ENCODE assay signal across 8 cellular contexts in the genomic region with DNA sequence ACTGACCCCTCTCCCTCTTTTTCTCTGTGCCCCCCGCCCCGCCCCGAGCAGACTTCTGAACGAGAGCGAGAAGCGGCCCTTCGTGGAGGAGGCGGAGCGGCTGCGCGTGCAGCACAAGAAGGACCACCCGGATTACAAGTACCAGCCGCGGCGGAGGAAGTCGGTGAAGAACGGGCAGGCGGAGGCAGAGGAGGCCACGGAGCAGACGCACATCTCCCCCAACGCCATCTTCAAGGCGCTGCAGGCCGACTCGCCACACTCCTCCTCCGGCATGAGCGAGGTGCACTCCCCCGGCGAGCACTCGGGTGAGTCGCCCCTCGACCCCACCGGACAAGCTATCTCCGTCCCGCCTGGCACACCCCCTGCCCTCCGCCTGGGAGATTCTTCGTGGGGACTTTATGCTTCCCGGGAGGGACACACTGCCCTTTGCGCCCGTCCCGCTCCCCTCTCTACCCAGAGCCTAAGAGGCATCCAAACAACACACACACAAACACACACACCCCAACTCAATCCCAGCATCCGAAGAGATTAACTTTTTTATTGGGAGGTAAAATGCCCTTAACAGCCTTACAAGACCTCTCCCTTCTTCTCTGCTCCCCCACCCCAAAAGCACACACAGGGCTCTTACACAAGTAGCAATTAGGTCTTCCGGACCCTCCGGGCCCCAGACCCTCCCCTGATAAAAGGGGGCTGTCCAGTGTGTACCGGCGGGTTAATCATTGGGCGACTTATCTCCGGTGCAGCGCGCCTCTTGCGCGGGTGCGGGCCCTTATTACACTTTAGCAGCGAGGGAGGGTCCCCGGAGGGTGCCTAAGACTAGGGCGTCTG. TPM values are rescaled to one million over a fixed set of nuclear protein-coding genes. Genes with fewer than 3 reads are reported as not detected.
DNase-seq lines count a peak whose midpoint lies in the region; ATAC-seq and TF ChIP-seq lines count a peak whose summit lies in the region.

No MANE protein-coding gene starts in this region.

- peaks cover 0 to 3% of the 10 kb centered on the region in 2 donors for H3K9me3 ChIP-seq in lung (ENCODE audit: control insufficient read depth in 2 of 2, insufficient read depth in 1 of 2, low read length in 1 of 2)

- POLR2A ChIA-PET in MCF 10A (lab: Yijun Ruan, JAX): interaction anchor here (0.6 kb wide), 1 partner anchor 922 kb away, joined by 4 read pairs; no protein-coding TSS in a partner anchor

- no TSS peak for BruUV-seq in MCF 10A (replicated peaks; lab: Mats Ljungman, UMichigan)

- intact Hi-C loops in MCF 10A (cut with micrococcal nuclease): loop anchor here (1.0 kb wide), 1 partner anchor 239 kb away; no protein-coding TSS in a partner anchor

- H3K4me1 Mint-ChIP-seq in MCF 10A (ENCODE audit: insufficient read depth, unreplicated experiment): peaks cover 38% of the 10 kb centered on the region

- H3K4me3 Mint-ChIP-seq in MCF 10A (ENCODE audit: unreplicated experiment): peak overlapping the region; percentile 97

- H3K27me3 Mint-ChIP-seq in MCF 10A (ENCODE audit: insufficient read depth, unreplicated experiment): no peaks in the 10 kb centered on the region

- DNase-seq in 8988T (peak; percentile 74), H4 (ENCODE audit: low spot score) (peak; percentile 74), MCF 10A (ENCODE audit: unreplicated experiment) (no peak), lung (ENCODE audit: low spot score) (no peak), activated gamma-delta T cell treated with Interleukin-2 at 50 U/mL for 16 hours (no peak), DMS153 treated with DMSO at 0.1 percent for 48 hours (lab: John Stamatoyannopoulos, UW; ENCODE audit: unreplicated experiment) (no peak)
- DNase-seq in activated CD4-positive, CD25-positive, alpha-beta regulatory T cell (lab: John Stamatoyannopoulos, UW): no peak

- no peaks in the 10 kb centered on the region for H3K36me3 Mint-ChIP-seq in MCF 10A (ENCODE audit: insufficient read depth, unreplicated experiment)

- H3K4me1 ChIP-seq in lung (ENCODE audit: control insufficient read depth in 2 of 2, insufficient read depth in 2 of 2, low read length in 2 of 2): peaks cover 0 to 17% of the 10 kb centered on the region in 2 donors

- 8 to 14% methylated on average over 46 to 55 of the region's 55 CpGs for WGBS in lung, 2 donors

- no peak overlapping the region for H3K27ac ChIP-seq in lung (ENCODE audit: low read depth in 1 of 2, low read length in 1 of 2)

- peak overlapping the region; percentile 15 for H3K4me3 ChIP-seq in lung

- H3K27me3 ChIP-seq in lung (ENCODE audit: control insufficient read depth, insufficient read depth): peaks cover 3% of the 10 kb centered on the region

- H3K36me3 ChIP-seq in lung (ENCODE audit: control insufficient read depth in 2 of 2, insufficient read depth in 2 of 2, low read length in 2 of 2): no peaks in the 10 kb centered on the region

- CTCF ChIA-PET in MCF 10A (lab: Yijun Ruan, JAX): interaction anchor here (0.6 to 1.0 kb wide), 2 partner anchors 640 to 650 kb away, joined by 4 to 5 read pairs; no protein-coding TSS in a partner anchor

- ATAC-seq in lung (ENCODE audit: insufficient read depth, low FRiP score): no peak
- ATAC-seq in HG03432 (IDR thresholded peaks at IDR 0.05; ENCODE audit: unreplicated experiment): no peak

- TF ChIP-seq CTCF in MCF 10A (IDR thresholded peaks at IDR 0.05; ENCODE audit: unreplicated experiment) (no peak), lung (IDR thresholded peaks at IDR 0.05; ENCODE audit: control extremely low read depth, extremely low read depth) (no peak)

- no peak overlapping the region for H3K27ac Mint-ChIP-seq in MCF 10A (ENCODE audit: low read depth, unreplicated experiment)

- no peaks in the 10 kb centered on the region for H3K9me3 Mint-ChIP-seq in MCF 10A (ENCODE audit: unreplicated experiment)

RNA-seq across cellular contexts. Expression of gene SOX9, which starts 2.1 kb away (rescaled TPM):
- 13.9 and 15.8 TPM in 2 replicates for total RNA-seq in H4 (2014; rRNA removed; shearing (Covaris generic))
- total RNA-seq in MCF 10A (2022): 2.6 and 4.5 TPM in 2 replicates
- total RNA-seq in lung: 10 to 100 TPM in 1 of 2 donors, 1 to 10 TPM in 1; 4.4 to 19.2 TPM
- polyA plus RNA-seq in lung: 1 to 10 TPM; 2.3 to 3.1 TPM

Comparison
In these comparisons a context has a peak if more than half of its experiments do, and no peak if none do; other contexts are left out.
1. DNase-seq: peak in 8988T (single experiment) and H4 (single experiment); none in MCF 10A (single experiment), lung (single experiment), activated gamma-delta T cell treated with Interleukin-2 at 50 U/mL for 16 hours (single experiment), activated CD4-positive, CD25-positive, alpha-beta regulatory T cell (0 of 4) and DMS153 treated with DMSO at 0.1 percent for 48 hours (single experiment).